ENCODE assay signal across 8 cellular contexts in the genomic region with DNA sequence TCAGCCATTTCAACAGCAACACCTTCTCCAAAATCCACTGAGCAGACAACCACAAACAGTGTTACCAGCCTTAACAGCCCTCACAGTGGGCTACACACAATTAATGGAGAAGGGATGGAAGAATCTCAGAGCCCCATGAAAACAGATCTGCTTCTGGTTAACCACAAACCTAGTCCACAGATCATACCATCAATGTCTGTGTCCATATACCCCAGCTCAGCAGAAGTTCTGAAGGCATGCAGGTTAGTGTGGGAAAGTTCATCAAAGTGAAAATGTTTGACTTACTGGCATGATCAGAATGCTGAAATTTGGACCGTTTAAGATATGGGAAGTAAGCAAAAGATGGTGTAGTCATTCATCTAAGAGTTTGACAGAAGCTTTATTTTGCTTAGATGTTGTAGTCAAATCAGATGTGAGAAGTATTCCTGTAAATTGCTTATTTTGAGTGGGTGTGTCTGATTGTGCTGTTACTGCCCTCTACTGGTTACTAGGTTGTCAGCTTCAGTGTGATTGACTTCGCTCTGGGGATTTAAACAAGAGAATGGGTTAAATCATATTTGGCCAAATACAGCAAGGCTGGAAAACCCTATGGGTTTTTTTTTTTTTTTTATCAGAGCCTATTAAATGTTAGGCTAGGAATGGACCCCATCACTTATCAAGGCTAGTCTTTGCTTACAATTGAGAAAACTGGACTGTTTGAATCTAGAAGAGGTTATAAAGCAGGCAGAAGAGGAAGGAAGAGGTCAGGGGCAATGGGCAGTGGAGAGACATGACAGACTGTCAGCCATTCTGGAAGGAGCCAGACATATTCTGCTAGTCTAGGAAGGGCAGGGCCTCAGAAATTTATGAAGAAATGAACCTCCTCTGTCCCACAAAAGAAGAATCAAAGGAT.
DNase-seq lines count a peak whose midpoint lies in the region; ATAC-seq and TF ChIP-seq lines count a peak whose summit lies in the region.

No MANE protein-coding gene starts in this region.

- H3K4me2 ChIP-seq in H9 (ENCODE audit: insufficient read depth, insufficient read length, low read length), result no peak overlapping the region

- no peaks in the 10 kb centered on the region for H3K27me3 Mint-ChIP-seq in H9 (ENCODE audit: low read depth)
- no peaks in the 10 kb centered on the region for H3K27me3 Mint-ChIP-seq in type B pancreatic cell

- no peak overlapping the region for H3T11ph ChIP-seq in H9 (ENCODE audit: low read length)

- H3K36me3 ChIP-seq in brain microvascular endothelial cell (replicated peaks), result peaks cover 7% of the 10 kb centered on the region

- no peak overlapping the region for H3K23ac ChIP-seq in H9 (ENCODE audit: insufficient read length, low read depth, low read length)

- H3K23me2 ChIP-seq in H9 (ENCODE audit: insufficient read length, low read depth, low read length, poor library complexity, severe bottlenecking), result no peaks in the 10 kb centered on the region

- no peak overlapping the region for H3K14ac ChIP-seq in H9 (ENCODE audit: insufficient read depth, low read length)

- no peak overlapping the region for H3K4me3 ChIP-seq in brain microvascular endothelial cell (ENCODE audit: low read depth, low read length)

- H4K5ac ChIP-seq in H9 (ENCODE audit: insufficient read length, low read depth, low read length), result no peak overlapping the region

- H3K4me1 Mint-ChIP-seq in H9 (no peaks in the 10 kb centered on the region; a peak in 1 of 4 replicates), type B pancreatic cell (ENCODE audit: unreplicated experiment) (no peaks in the 10 kb centered on the region)

- H4K8ac ChIP-seq in H9 (replicated peaks; ENCODE audit: insufficient read length, low read depth, low read length), result no peak overlapping the region

- H3K79me2 ChIP-seq in H9 (ENCODE audit: insufficient read depth, low read length), result peaks cover 2% of the 10 kb centered on the region; the same call in 1 of the 2 replicates

- H3K27ac ChIP-seq in H9 (ENCODE audit: insufficient read length, low read depth, low read length) (no peak overlapping the region), brain microvascular endothelial cell (no peak overlapping the region)

- no peak overlapping the region for H2BK20ac ChIP-seq in H9 (ENCODE audit: low read depth, low read length, poor library complexity, severe bottlenecking)

- no peak overlapping the region for H2BK12ac ChIP-seq in H9 (ENCODE audit: insufficient read length, low read depth, low read length)

- DNase-seq in DMS153 treated with DMSO at 0.1 percent for 48 hours (lab: John Stamatoyannopoulos, UW; ENCODE audit: unreplicated experiment), result peak; percentile 0
- DNase-seq in DMS153 (lab: John Stamatoyannopoulos, UW), result no peak
- no peak for DNase-seq in H9
- DNase-seq in NOMO-1 treated with DMSO at 0.1 percent for 48 hours (lab: John Stamatoyannopoulos, UW; ENCODE audit: unreplicated experiment), result peak; percentile 58
- peak; percentile 56 for DNase-seq in brain microvascular endothelial cell
- peak; percentile 58 for DNase-seq in kidney tubule cell (ENCODE audit: low spot score)
- DNase-seq in type B pancreatic cell (ENCODE audit: extremely low spot score, unreplicated experiment), result no peak

- H3K4ac ChIP-seq in H9 (ENCODE audit: low read depth, low read length), result no peak overlapping the region

- H3K27ac Mint-ChIP-seq in H9 (no peak overlapping the region), type B pancreatic cell (peak overlapping the region; percentile 30)

- H3K36me3 Mint-ChIP-seq in H9 (ENCODE audit: insufficient read depth in 1 of 3, low read depth in 3 of 3) (peaks cover 24 to 39% (median 31%) of the 10 kb centered on the region in 3 experiments), type B pancreatic cell (peaks cover 9% of the 10 kb centered on the region)

- H3K9ac ChIP-seq in H9 (ENCODE audit: extremely low read depth, insufficient read length, low read length), result no peak overlapping the region

- no peak overlapping the region for H3K56ac ChIP-seq in H9 (ENCODE audit: insufficient read length, low read depth, low read length)

- no peak overlapping the region for H2BK15ac ChIP-seq in H9 (ENCODE audit: low read depth, low read length)

- in situ Hi-C loops in brain microvascular endothelial cell (cut with HindIII; ENCODE audit: low pct_ligation_motif_present, low sequenced_read_pairs), result no loop called here

- no peak overlapping the region for H2BK120ac ChIP-seq in H9 (ENCODE audit: low read depth, low read length, poor library complexity, severe bottlenecking)

- H4K20me1 ChIP-seq in H9 (ENCODE audit: control insufficient read depth, insufficient read depth, insufficient read length), result no peaks in the 10 kb centered on the region

- peaks cover 16% of the 10 kb centered on the region for H3K9me3 ChIP-seq in H9 (ENCODE audit: control insufficient read depth, low read depth, low read length)

- no peak overlapping the region for H2AK5ac ChIP-seq in H9 (ENCODE audit: insufficient read length, low read length)

- no peak overlapping the region for H2AFZ ChIP-seq in H9 (ENCODE audit: low read length)

- no CpG with 5 or more reads among the region's 2 CpGs for WGBS in H9 (ENCODE audit: extremely low coverage, insufficient read length, low lambda C conversion rate)

- H3K18ac ChIP-seq in H9 (ENCODE audit: insufficient read length, low read depth, low read length), result no peak overlapping the region

- H3K79me1 ChIP-seq in H9 (ENCODE audit: insufficient read depth, low read depth, low read length, poor library complexity, severe bottlenecking), result no peaks in the 10 kb centered on the region

- H4K91ac ChIP-seq in H9 (ENCODE audit: insufficient read length, low read depth, low read length), result no peak overlapping the region

- no peaks in the 10 kb centered on the region for H3K27me3 ChIP-seq in H9 (ENCODE audit: insufficient read depth, low read length)
- no peaks in the 10 kb centered on the region for H3K27me3 ChIP-seq in brain microvascular endothelial cell (replicated peaks)

- no peak overlapping the region for H2BK5ac ChIP-seq in H9 (ENCODE audit: insufficient read length, low read length)

- H3K4me3 Mint-ChIP-seq in H9, result no peak overlapping the region
- H3K4me3 Mint-ChIP-seq in type B pancreatic cell, result no peak overlapping the region

- TF ChIP-seq CTCF in H9 (conservative IDR thresholded peaks at IDR 0.05) (peak; percentile 65), brain microvascular endothelial cell (IDR thresholded peaks at IDR 0.05; ENCODE audit: low read depth, low read length, missing control alignments) (peak; percentile 78), type B pancreatic cell (conservative IDR thresholded peaks at IDR 0.05) (peak; percentile 74)

- ATAC-seq in HG03439 (IDR thresholded peaks at IDR 0.05; ENCODE audit: unreplicated experiment), result no peak

- H3K9me3 Mint-ChIP-seq in H9 (peaks cover 49 to 52% of the 10 kb centered on the region in 2 experiments), type B pancreatic cell (no peaks in the 10 kb centered on the region)

- no peaks in the 10 kb centered on the region for H3K4me1 ChIP-seq in H9 (ENCODE audit: insufficient read depth, low read length)

Comparison
In these comparisons a context has a peak if more than half of its experiments do, and no peak if none do; other contexts are left out.
1. DNase-seq: peak in DMS153 treated with DMSO at 0.1 percent for 48 hours (single experiment), NOMO-1 treated with DMSO at 0.1 percent for 48 hours (single experiment), brain microvascular endothelial cell (single experiment) and kidney tubule cell (single experiment); none in DMS153 (single experiment), H9 (single experiment) and type B pancreatic cell (single experiment).
2. Peak in every context shown above with its lines, with median percentiles within 50 percentile points of each other: CTCF ChIP-seq.